Comparison of ENCODE assay signal across 1 cellular context in genomic region chr14:105490318-105490571, GRCh38.
TF ChIP-seq lines count a peak whose summit lies in the region.

No MANE protein-coding gene starts in this region.

TF ChIP-seq in GM23338, 12 proteins besides CTCF, POLR2A, EP300 and RAD21:
- TF ChIP-seq ZNF462 (CRISPR knock-in tag; IDR thresholded peaks at IDR 0.05) = no peak
- no peak for TF ChIP-seq ETS1 (IDR thresholded peaks at IDR 0.05)
- no peak for TF ChIP-seq EZH2phosphoT487 (IDR thresholded peaks at IDR 0.05; ENCODE audit: unreplicated experiment)
- no peak for TF ChIP-seq CREB1 (CRISPR knock-in tag; IDR thresholded peaks at IDR 0.05; ENCODE audit: low read depth)
- TF ChIP-seq, protein P1, sequence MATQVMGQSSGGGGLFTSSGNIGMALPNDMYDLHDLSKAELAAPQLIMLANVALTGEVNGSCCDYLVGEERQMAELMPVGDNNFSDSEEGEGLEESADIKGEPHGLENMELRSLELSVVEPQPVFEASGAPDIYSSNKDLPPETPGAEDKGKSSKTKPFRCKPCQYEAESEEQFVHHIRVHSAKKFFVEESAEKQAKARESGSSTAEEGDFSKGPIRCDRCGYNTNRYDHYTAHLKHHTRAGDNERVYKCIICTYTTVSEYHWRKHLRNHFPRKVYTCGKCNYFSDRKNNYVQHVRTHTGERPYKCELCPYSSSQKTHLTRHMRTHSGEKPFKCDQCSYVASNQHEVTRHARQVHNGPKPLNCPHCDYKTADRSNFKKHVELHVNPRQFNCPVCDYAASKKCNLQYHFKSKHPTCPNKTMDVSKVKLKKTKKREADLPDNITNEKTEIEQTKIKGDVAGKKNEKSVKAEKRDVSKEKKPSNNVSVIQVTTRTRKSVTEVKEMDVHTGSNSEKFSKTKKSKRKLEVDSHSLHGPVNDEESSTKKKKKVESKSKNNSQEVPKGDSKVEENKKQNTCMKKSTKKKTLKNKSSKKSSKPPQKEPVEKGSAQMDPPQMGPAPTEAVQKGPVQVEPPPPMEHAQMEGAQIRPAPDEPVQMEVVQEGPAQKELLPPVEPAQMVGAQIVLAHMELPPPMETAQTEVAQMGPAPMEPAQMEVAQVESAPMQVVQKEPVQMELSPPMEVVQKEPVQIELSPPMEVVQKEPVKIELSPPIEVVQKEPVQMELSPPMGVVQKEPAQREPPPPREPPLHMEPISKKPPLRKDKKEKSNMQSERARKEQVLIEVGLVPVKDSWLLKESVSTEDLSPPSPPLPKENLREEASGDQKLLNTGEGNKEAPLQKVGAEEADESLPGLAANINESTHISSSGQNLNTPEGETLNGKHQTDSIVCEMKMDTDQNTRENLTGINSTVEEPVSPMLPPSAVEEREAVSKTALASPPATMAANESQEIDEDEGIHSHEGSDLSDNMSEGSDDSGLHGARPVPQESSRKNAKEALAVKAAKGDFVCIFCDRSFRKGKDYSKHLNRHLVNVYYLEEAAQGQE (IDR thresholded peaks at IDR 0.05; ENCODE audit: unreplicated experiment) = no peak
- no peak for TF ChIP-seq NANOG (IDR thresholded peaks at IDR 0.05; ENCODE audit: borderline replicate concordance)
- no peak for TF ChIP-seq ZNF331 (CRISPR knock-in tag; IDR thresholded peaks at IDR 0.05; ENCODE audit: low read depth)
- no peak for TF ChIP-seq JUNB (IDR thresholded peaks at IDR 0.05; ENCODE audit: unreplicated experiment)
- TF ChIP-seq POLR2AphosphoS5 (IDR thresholded peaks at IDR 0.05; ENCODE audit: low read depth) = no peak
- no peak for TF ChIP-seq STAT1 (IDR thresholded peaks at IDR 0.05; ENCODE audit: unreplicated experiment)
- TF ChIP-seq EZH2 (IDR thresholded peaks at IDR 0.05; ENCODE audit: low read depth, unreplicated experiment) = no peak
- TF ChIP-seq ZNF114 (CRISPR knock-in tag; IDR thresholded peaks at IDR 0.05) = no peak
